10 cellular contexts compared by ENCODE assay signal in the genomic region with DNA sequence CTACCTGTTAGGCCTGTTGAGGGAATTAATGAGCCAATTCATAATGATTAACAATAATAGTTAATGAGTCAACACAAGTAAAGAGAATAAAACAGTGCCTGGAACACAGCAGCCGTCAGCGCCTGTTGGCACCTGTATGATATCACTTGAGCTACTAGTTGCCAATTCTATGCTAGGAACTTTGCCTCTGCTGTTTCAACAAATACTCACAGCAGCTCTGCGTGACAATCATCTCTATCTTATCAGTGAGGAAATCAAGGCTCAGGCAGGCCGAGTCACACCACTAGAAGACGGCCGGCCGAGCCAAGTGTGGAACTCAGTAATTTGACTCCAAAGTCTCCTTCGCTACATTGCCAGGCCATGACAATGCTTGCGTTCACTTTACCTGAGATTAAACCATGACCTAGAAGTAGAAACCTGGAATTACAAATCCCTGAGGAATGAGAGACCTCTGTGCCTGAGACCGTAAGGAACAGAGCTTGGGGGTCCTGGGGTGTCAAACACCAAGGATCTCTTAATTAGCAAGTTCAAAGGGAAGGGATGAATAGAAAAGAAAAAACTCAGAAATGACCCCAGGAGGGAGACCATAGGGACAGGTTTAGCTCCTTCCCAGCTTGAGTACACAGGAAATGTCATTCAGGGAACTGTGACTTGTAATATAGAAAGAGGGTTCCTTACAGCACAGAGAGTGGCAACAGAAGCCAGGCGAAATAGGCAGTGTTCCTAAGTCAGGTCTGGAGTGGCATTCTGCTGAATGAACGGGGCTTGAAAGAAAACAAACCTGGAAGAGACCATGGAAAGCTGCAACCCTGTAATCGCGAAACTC.
DNase-seq lines count a peak whose midpoint lies in the region; ATAC-seq and TF ChIP-seq lines count a peak whose summit lies in the region.
"Had no signal": no experiment of that assay in that cellular context is flagged by ENCODE, and none has a peak within 500 bp of the region (broad histone marks: within the 10 kb centered on the region; RNA-seq: fewer than 3 reads in every experiment).

No MANE protein-coding gene starts in this region.

- no peaks in the 10 kb centered on the region for H3K79me1 ChIP-seq in mesendoderm (ENCODE audit: low read length)

- peak overlapping the region; percentile 83 for H2BK5ac ChIP-seq in mesendoderm (ENCODE audit: low read length)

- H3K18ac ChIP-seq in mesendoderm (ENCODE audit: low read length) = no peak overlapping the region

- H3K27me3 ChIP-seq in colonic mucosa (no peaks in the 10 kb centered on the region), mesendoderm (ENCODE audit: insufficient read depth, low read length, poor library complexity) (no peaks in the 10 kb centered on the region)

- POLR2A ChIA-PET in activated CD4-positive, alpha-beta memory T cell treated with anti-CD3 and anti-CD28 coated beads, Interleukin-2, amount 10 ng/mL, durations not matched to agents 7 days and 5 days (lab: Charles Lee) = no interaction called here

- no CpG with 5 or more reads among the region's 14 CpGs for WGBS in mesendoderm (ENCODE audit: extremely low coverage, insufficient coverage, low lambda C conversion rate)

- H3K9me3 Mint-ChIP-seq in CD14-positive monocyte = peaks cover 0 to 3% (median 0%) of the 10 kb centered on the region in 7 donors
- no peaks in the 10 kb centered on the region for H3K9me3 Mint-ChIP-seq in activated CD4-positive, alpha-beta memory T cell treated with anti-CD3 and anti-CD28 coated beads, Interleukin-2, amount 10 ng/mL, durations not matched to agents 7 days and 5 days

- intact Hi-C loops in CD14-positive monocyte (cut with micrococcal nuclease) = loop anchor here in 1 of 2 donors (2.0 to 10.0 kb wide), 2 partner anchors 51 to 171 kb away; a partner anchor contains a TSS
- intact Hi-C loops in colonic mucosa (cut with DNase I) = no loop called here

- no peak for TF ChIP-seq CTCF in CD14-positive monocyte (IDR thresholded peaks at IDR 0.05)
- no peak for TF ChIP-seq CTCF in colonic mucosa (IDR thresholded peaks at IDR 0.05)

- no peaks in the 10 kb centered on the region for H3K9me3 ChIP-seq in colonic mucosa

- no peak overlapping the region for H3K4ac ChIP-seq in mesendoderm (ENCODE audit: low read depth, low read length)

- H2BK15ac ChIP-seq in mesendoderm (replicated peaks; ENCODE audit: low read depth) = no peak overlapping the region

- peak overlapping the region; percentile 80 for H3K27ac ChIP-seq in colonic mucosa
- peak overlapping the region; percentile 84 for H3K27ac ChIP-seq in mesendoderm (ENCODE audit: low read depth, low read length)

- peak overlapping the region in 5 of 7 donors; percentile 32 to 66 (median 59) for H3K27ac Mint-ChIP-seq in CD14-positive monocyte
- H3K27ac Mint-ChIP-seq in activated CD4-positive, alpha-beta memory T cell treated with anti-CD3 and anti-CD28 coated beads, Interleukin-2, amount 10 ng/mL, durations not matched to agents 7 days and 5 days = no peak overlapping the region

- H3K4me1 ChIP-seq in colonic mucosa (peaks cover 17% of the 10 kb centered on the region), mesendoderm (ENCODE audit: control insufficient read depth, low read depth, low read length) (peaks cover 6% of the 10 kb centered on the region)

- ATAC-seq in HG03196 (IDR thresholded peaks at IDR 0.05; ENCODE audit: unreplicated experiment) (no peak), GM19467 (IDR thresholded peaks at IDR 0.05; ENCODE audit: unreplicated experiment) (no peak), HG03135 (IDR thresholded peaks at IDR 0.05; ENCODE audit: unreplicated experiment) (no peak)

- H3K4me3 ChIP-seq in colonic mucosa (no peak overlapping the region), mesendoderm (ENCODE audit: low read length) (no peak overlapping the region)

- DNase-seq in CD14-positive monocyte (ENCODE audit: low spot score) (no peak), NCI-H1105 treated with DMSO at 0.1 percent for 48 hours (lab: John Stamatoyannopoulos, UW) (peak; percentile 60), colonic mucosa (peak; percentile 82), mesendoderm (peak; percentile 97)
- no peak for DNase-seq in activated CD4-positive, alpha-beta memory T cell treated with anti-CD3 and anti-CD28 coated beads, Interleukin-2, amount 10 ng/mL, durations not matched to agents 7 days and 5 days
- DNase-seq: cortex of kidney, KG1 had no signal

- peak overlapping the region; percentile 24 for H3K4me2 ChIP-seq in mesendoderm (ENCODE audit: low read length)

- peaks cover 56 to 75% of the 10 kb centered on the region in 2 donors for H3K36me3 Mint-ChIP-seq in CD14-positive monocyte
- peaks cover 32% of the 10 kb centered on the region for H3K36me3 Mint-ChIP-seq in activated CD4-positive, alpha-beta memory T cell treated with anti-CD3 and anti-CD28 coated beads, Interleukin-2, amount 10 ng/mL, durations not matched to agents 7 days and 5 days (ENCODE audit: low read depth)

- H4K8ac ChIP-seq in mesendoderm (ENCODE audit: low read depth, low read length) = no peak overlapping the region

- peak overlapping the region; percentile 35 for H3K23ac ChIP-seq in mesendoderm (ENCODE audit: low read length)

- CTCF ChIA-PET in activated CD4-positive, alpha-beta memory T cell treated with anti-CD3 and anti-CD28 coated beads, Interleukin-2, amount 10 ng/mL, durations not matched to agents 7 days and 5 days (lab: Charles Lee) = interaction anchor here (1.1 kb wide), 1 partner anchor 8 kb away, joined by 4 read pairs; no protein-coding TSS in a partner anchor

- H3K36me3 ChIP-seq in colonic mucosa = no peaks in the 10 kb centered on the region
- H3K36me3 ChIP-seq in mesendoderm (ENCODE audit: control insufficient read depth, insufficient read depth, low read length) = no peaks in the 10 kb centered on the region

- H2AK5ac ChIP-seq in mesendoderm (ENCODE audit: low read length) = peak overlapping the region; percentile 54

- H3K9ac ChIP-seq in colonic mucosa (ENCODE audit: low read depth in 2 of 2, low read length in 2 of 2) (peak overlapping the region in 1 of 2 donors; percentile 59), mesendoderm (ENCODE audit: low read length) (peak overlapping the region; percentile 32)

- H3K56ac ChIP-seq in mesendoderm (ENCODE audit: low read length) = peak overlapping the region; percentile 68

- peaks cover 53% of the 10 kb centered on the region for H3K4me1 Mint-ChIP-seq in CD14-positive monocyte
- H3K4me1 Mint-ChIP-seq in activated CD4-positive, alpha-beta memory T cell treated with anti-CD3 and anti-CD28 coated beads, Interleukin-2, amount 10 ng/mL, durations not matched to agents 7 days and 5 days = peaks cover 18% of the 10 kb centered on the region

- no peak overlapping the region for H4K5ac ChIP-seq in mesendoderm (ENCODE audit: low read length)

- no peak overlapping the region for H3K4me3 Mint-ChIP-seq in CD14-positive monocyte
- no peak overlapping the region for H3K4me3 Mint-ChIP-seq in activated CD4-positive, alpha-beta memory T cell treated with anti-CD3 and anti-CD28 coated beads, Interleukin-2, amount 10 ng/mL, durations not matched to agents 7 days and 5 days

- H2BK120ac ChIP-seq in mesendoderm (ENCODE audit: low read depth, low read length) = peak overlapping the region; percentile 51

- H3K79me2 ChIP-seq in mesendoderm (ENCODE audit: control insufficient read depth, insufficient read depth, low read length) = no peaks in the 10 kb centered on the region

- peaks cover 0 to 2% (median 1%) of the 10 kb centered on the region in 3 donors for H3K27me3 Mint-ChIP-seq in CD14-positive monocyte (ENCODE audit: low read depth in 3 of 3)
- no peaks in the 10 kb centered on the region for H3K27me3 Mint-ChIP-seq in activated CD4-positive, alpha-beta memory T cell treated with anti-CD3 and anti-CD28 coated beads, Interleukin-2, amount 10 ng/mL, durations not matched to agents 7 days and 5 days

Comparison
In these comparisons a context has a peak if more than half of its experiments do, and no peak if none do; other contexts are left out.
1. DNase-seq: peak in NCI-H1105 treated with DMSO at 0.1 percent for 48 hours (single experiment), colonic mucosa (single experiment) and mesendoderm (single experiment); none in CD14-positive monocyte (single experiment) and activated CD4-positive, alpha-beta memory T cell treated with anti-CD3 and anti-CD28 coated beads, Interleukin-2, amount 10 ng/mL, durations not matched to agents 7 days and 5 days (single experiment).